1 cellular context compared by ENCODE assay signal in the genomic region with DNA sequence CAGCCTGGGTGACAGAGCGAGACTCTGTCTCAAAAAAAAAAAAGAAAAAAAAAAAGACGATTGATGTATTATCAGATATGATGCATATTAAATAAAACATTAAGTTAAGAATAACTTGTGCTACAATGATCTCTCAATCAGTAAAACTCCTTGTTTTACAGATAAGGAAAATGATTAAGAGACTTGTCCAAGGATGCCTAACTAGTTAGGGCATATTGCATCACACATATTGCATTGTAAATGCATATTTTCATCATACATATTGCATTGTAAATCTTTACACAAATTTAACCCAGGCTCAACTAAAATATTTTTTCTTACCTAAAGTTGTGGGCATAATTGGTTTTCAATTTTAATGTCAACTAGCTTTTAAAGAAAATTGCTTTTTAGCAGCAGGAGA.
TF ChIP-seq lines count a peak whose summit lies in the region.

No MANE protein-coding gene starts in this region.

TF ChIP-seq in HepG2, 621 proteins besides CTCF, POLR2A, EP300 and RAD21:
- TF ChIP-seq RELA (CRISPR knock-in tag; IDR thresholded peaks at IDR 0.05) (no peak), MTA3 (CRISPR knock-in tag; IDR thresholded peaks at IDR 0.05) (no peak), NONO (IDR thresholded peaks at IDR 0.05) (no peak), NONO (CRISPR knock-in tag; conservative IDR thresholded peaks at IDR 0.05) (no peak), CEBPB (IDR thresholded peaks at IDR 0.05; ENCODE audit: borderline replicate concordance, low read depth, low read length) (peak; percentile 39; the same call in 1 of the 2 replicates)
